ENCODE assay signal across 9 cellular contexts in genomic region chr3:197891-198491, GRCh38. TPM values are rescaled to one million over a fixed set of nuclear protein-coding genes. Genes with fewer than 3 reads are reported as not detected.
DNase-seq lines count a peak whose midpoint lies in the region; ATAC-seq and TF ChIP-seq lines count a peak whose summit lies in the region.
"Had no signal": no experiment of that assay in that cellular context is flagged by ENCODE, and none has a peak within 500 bp of the region (broad histone marks: within the 10 kb centered on the region; RNA-seq: fewer than 3 reads in every experiment).

No MANE protein-coding gene starts in this region.

- H3K27ac ChIP-seq in left ventricle myocardium inferior (replicated peaks): peak overlapping the region; percentile 59
- peak overlapping the region in 4 of 8 donors; percentile 41 to 54 (median 48) for H3K27ac ChIP-seq in spleen

- H3K4me3 Mint-ChIP-seq in activated T-helper 1 cell treated with anti-CD3 and anti-CD28 coated beads, Interleukin-12 subunit alpha, Interleukin-12 subunit beta, Interleukin-2, Interleukin-4 antibody, amounts not matched to agents 30 ng/mL and 10 ng/mL and 1 ng/mL, durations not matched to agents 14 hours and 24 hours and 36 hours: no peak overlapping the region

- H3K27me3 Mint-ChIP-seq in activated T-helper 1 cell treated with anti-CD3 and anti-CD28 coated beads, Interleukin-12 subunit alpha, Interleukin-12 subunit beta, Interleukin-2, Interleukin-4 antibody, amounts not matched to agents 30 ng/mL and 10 ng/mL and 1 ng/mL, durations not matched to agents 14 hours and 24 hours and 36 hours (ENCODE audit: insufficient read depth): peaks cover 10% of the 10 kb centered on the region

- TF ChIP-seq CTCF in left ventricle myocardium inferior (IDR thresholded peaks at IDR 0.05; ENCODE audit: borderline replicate concordance) (no peak), spleen (IDR thresholded peaks at IDR 0.05 in 8 of 11, conservative IDR thresholded peaks at IDR 0.05 in 3 of 11) (no peak)

- DNase-seq in GM19238 (ENCODE audit: insufficient read length, low spot score): peak; percentile 30
- DNase-seq in NCI-H345 treated with DMSO at 0.1 percent for 48 hours (lab: John Stamatoyannopoulos, UW; ENCODE audit: unreplicated experiment): peak; percentile 14
- peak; percentile 13 for DNase-seq in left ventricle myocardium inferior
- DNase-seq in spleen: peak; percentile 73
- DNase-seq in erythroblast (lab: John Stamatoyannopoulos, UW): no peak
- DNase-seq in activated T-helper 1 cell treated with anti-CD3 and anti-CD28 coated beads, Interleukin-12 subunit alpha, Interleukin-12 subunit beta, Interleukin-2, Interleukin-4 antibody, amounts not matched to agents 30 ng/mL and 10 ng/mL and 1 ng/mL, durations not matched to agents 14 hours and 24 hours and 36 hours (ENCODE audit: low spot score): no peak

- H3K4me3 ChIP-seq in left ventricle myocardium inferior: peak overlapping the region; percentile 74
- H3K4me3 ChIP-seq in spleen: peak overlapping the region; percentile 38 to 72 (median 49)

- no peak overlapping the region for H3K27ac Mint-ChIP-seq in activated T-helper 1 cell treated with anti-CD3 and anti-CD28 coated beads, Interleukin-12 subunit alpha, Interleukin-12 subunit beta, Interleukin-2, Interleukin-4 antibody, amounts not matched to agents 30 ng/mL and 10 ng/mL and 1 ng/mL, durations not matched to agents 14 hours and 24 hours and 36 hours

- ATAC-seq in HG03342 (IDR thresholded peaks at IDR 0.05; ENCODE audit: unreplicated experiment) (no peak), GM21576 (IDR thresholded peaks at IDR 0.05; ENCODE audit: unreplicated experiment) (no peak)

- intact Hi-C loops in left ventricle myocardium inferior (cut with micrococcal nuclease): no loop called here
- intact Hi-C loops in spleen (cut with DNase I; ENCODE audit: low total_unique reads): no loop called here
- intact Hi-C loops in activated T-helper 1 cell treated with anti-CD3 and anti-CD28 coated beads, Interleukin-12 subunit alpha, Interleukin-12 subunit beta, Interleukin-2, Interleukin-4 antibody, amounts not matched to agents 30 ng/mL and 10 ng/mL and 1 ng/mL, durations not matched to agents 14 hours and 24 hours and 36 hours (cut with micrococcal nuclease): no loop called here

- peaks cover 22% of the 10 kb centered on the region for H3K4me1 ChIP-seq in left ventricle myocardium inferior
- H3K4me1 ChIP-seq in spleen: peaks cover 3 to 29% (median 13%) of the 10 kb centered on the region in 6 donors

- H3K36me3 ChIP-seq in left ventricle myocardium inferior (no peaks in the 10 kb centered on the region), spleen (no peaks in the 10 kb centered on the region)

- no peaks in the 10 kb centered on the region for H3K9me3 Mint-ChIP-seq in activated T-helper 1 cell treated with anti-CD3 and anti-CD28 coated beads, Interleukin-12 subunit alpha, Interleukin-12 subunit beta, Interleukin-2, Interleukin-4 antibody, amounts not matched to agents 30 ng/mL and 10 ng/mL and 1 ng/mL, durations not matched to agents 14 hours and 24 hours and 36 hours

- WGBS in spleen, 5 donors: 5 to 7% (median 6%) methylated on average over 46 to 63 of the region's 64 CpGs

- H3K9me3 ChIP-seq in left ventricle myocardium inferior (replicated peaks): no peaks in the 10 kb centered on the region
- H3K9me3 ChIP-seq in spleen: no peaks in the 10 kb centered on the region

- H3K36me3 Mint-ChIP-seq in activated T-helper 1 cell treated with anti-CD3 and anti-CD28 coated beads, Interleukin-12 subunit alpha, Interleukin-12 subunit beta, Interleukin-2, Interleukin-4 antibody, amounts not matched to agents 30 ng/mL and 10 ng/mL and 1 ng/mL, durations not matched to agents 14 hours and 24 hours and 36 hours (ENCODE audit: low read depth): no peaks in the 10 kb centered on the region

- TF ChIP-seq POLR2A in spleen (IDR thresholded peaks at IDR 0.05): no peak
- TF ChIP-seq POLR2A in erythroblast (IDR thresholded peaks at IDR 0.05; ENCODE audit: low read length): no peak

- H3K27me3 ChIP-seq in left ventricle myocardium inferior (ENCODE audit: low read depth): peaks cover 51% of the 10 kb centered on the region
- peaks cover 0 to 42% (median 28%) of the 10 kb centered on the region in 7 donors for H3K27me3 ChIP-seq in spleen (replicated peaks in 1 of 7)

- no peaks in the 10 kb centered on the region for H3K4me1 Mint-ChIP-seq in activated T-helper 1 cell treated with anti-CD3 and anti-CD28 coated beads, Interleukin-12 subunit alpha, Interleukin-12 subunit beta, Interleukin-2, Interleukin-4 antibody, amounts not matched to agents 30 ng/mL and 10 ng/mL and 1 ng/mL, durations not matched to agents 14 hours and 24 hours and 36 hours (ENCODE audit: low read depth)

RNA-seq across cellular contexts. Expression of gene CHL1, which starts 1.4 kb away (rescaled TPM):
- 8.8 TPM for total RNA-seq in left ventricle myocardium inferior
- total RNA-seq in spleen: 10 to 100 TPM; 11.9 to 20.6 (median 14.9) TPM
- 1 to 10 TPM; 3.3 to 6.7 (median 4.3) TPM for polyA plus RNA-seq in spleen
- total RNA-seq in activated T-helper 1 cell treated with anti-CD3 and anti-CD28 coated beads, Interleukin-12 subunit alpha, Interleukin-12 subunit beta, Interleukin-2, Interleukin-4 antibody, amounts not matched to agents 30 ng/mL and 10 ng/mL and 1 ng/mL, durations not matched to agents 14 hours and 24 hours and 36 hours: not detected in 2 replicates
- total RNA-seq: M059J had no signal

Comparison
In these comparisons a context has a peak if more than half of its experiments do, and no peak if none do; other contexts are left out.
1. DNase-seq: peak in GM19238 (single experiment), NCI-H345 treated with DMSO at 0.1 percent for 48 hours (single experiment), left ventricle myocardium inferior (single experiment) and spleen (single experiment); none in erythroblast (0 of 2) and activated T-helper 1 cell treated with anti-CD3 and anti-CD28 coated beads, Interleukin-12 subunit alpha, Interleukin-12 subunit beta, Interleukin-2, Interleukin-4 antibody, amounts not matched to agents 30 ng/mL and 10 ng/mL and 1 ng/mL, durations not matched to agents 14 hours and 24 hours and 36 hours (single experiment).